ENCODE assay signal across 8 cellular contexts in genomic region chr1:54407957-54408700, GRCh38. TPM values are rescaled to one million over a fixed set of nuclear protein-coding genes. Genes with fewer than 3 reads are reported as not detected.
DNase-seq lines count a peak whose midpoint lies in the region; ATAC-seq, FAIRE-seq and TF ChIP-seq lines count a peak whose summit lies in the region.

No MANE protein-coding gene starts in this region.

- H3K79me2 ChIP-seq in KMS-11 (ENCODE audit: insufficient read depth, low read depth) (peaks cover 12% of the 10 kb centered on the region; the same call in 1 of the 2 replicates), keratinocyte (ENCODE audit: control insufficient read depth, insufficient read depth, low read length) (peaks cover 2% of the 10 kb centered on the region)

- POLR2A ChIA-PET in Caco-2 (lab: Charles Lee): interaction anchor here (1.0 kb wide), 1 partner anchor 25 kb away, joined by 6 read pairs; no protein-coding TSS in a partner anchor

- DNase-seq in Caco-2: no peak
- peak; percentile 49 for DNase-seq in amniotic stem cell (lab: John Stamatoyannopoulos, UW)
- DNase-seq in keratinocyte (ENCODE audit: low read depth, low spot score): peak; percentile 28
- no peak for DNase-seq in stimulated activated naive B cell treated with anti-CD40 and anti-IgM and Interleukin-4, amounts not matched to agents 10 μg/mL and 1 μg/mL and 100 μg/mL, for 72 hours

- H3K4me3 Mint-ChIP-seq in Caco-2 (ENCODE audit: unreplicated experiment): peak overlapping the region; percentile 79
- H3K4me3 Mint-ChIP-seq in stimulated activated naive B cell treated with anti-CD40 and anti-IgM and Interleukin-4, amounts not matched to agents 10 μg/mL and 1 μg/mL and 100 μg/mL, for 72 hours: peak overlapping the region in 1 of 2 donors; percentile 89

- H3K9ac ChIP-seq in KMS-11: peak overlapping the region; percentile 66; the same call in 1 of the 2 replicates
- H3K9ac ChIP-seq in keratinocyte (ENCODE audit: control insufficient read depth, extremely low read depth, insufficient read depth, low read length): peak overlapping the region; percentile 25

- intact Hi-C loops in Caco-2 (cut with micrococcal nuclease; ENCODE audit: unreplicated experiment): loop anchor here (1.0 to 10.0 kb wide), 4 partner anchors 21 to 283 kb away; no protein-coding TSS in a partner anchor

- peaks cover 30% of the 10 kb centered on the region for H3K4me1 Mint-ChIP-seq in Caco-2 (ENCODE audit: low read depth, unreplicated experiment)
- peaks cover 37 to 50% of the 10 kb centered on the region in 2 donors for H3K4me1 Mint-ChIP-seq in stimulated activated naive B cell treated with anti-CD40 and anti-IgM and Interleukin-4, amounts not matched to agents 10 μg/mL and 1 μg/mL and 100 μg/mL, for 72 hours

- BruUV-seq in Caco-2 (replicated peaks; lab: Mats Ljungman, UMichigan): no TSS peak

- dilution Hi-C loops in keratinocyte (cut with MboI; ENCODE audit: extremely low pct_ligation_motif_present, low sequenced_read_pairs): no loop called here

- H3K9me3 Mint-ChIP-seq in Caco-2 (ENCODE audit: unreplicated experiment): no peaks in the 10 kb centered on the region
- no peaks in the 10 kb centered on the region for H3K9me3 Mint-ChIP-seq in stimulated activated naive B cell treated with anti-CD40 and anti-IgM and Interleukin-4, amounts not matched to agents 10 μg/mL and 1 μg/mL and 100 μg/mL, for 72 hours

- peak overlapping the region; percentile 53 for H2AFZ ChIP-seq in KMS-11 (ENCODE audit: low read depth)
- peak overlapping the region; percentile 27 for H2AFZ ChIP-seq in keratinocyte (ENCODE audit: control insufficient read depth, low read length)

- peak overlapping the region; percentile 11 for H3K27ac Mint-ChIP-seq in Caco-2 (ENCODE audit: unreplicated experiment)
- H3K27ac Mint-ChIP-seq in stimulated activated naive B cell treated with anti-CD40 and anti-IgM and Interleukin-4, amounts not matched to agents 10 μg/mL and 1 μg/mL and 100 μg/mL, for 72 hours: peak overlapping the region; percentile 56

- no peak overlapping the region for H3K4me3 ChIP-seq in Caco-2 (ENCODE audit: low read depth, low read length)
- H3K4me3 ChIP-seq in KMS-11 (IDR thresholded peaks at IDR 0.05; ENCODE audit: insufficient read depth, low read depth, low read length): no peak overlapping the region
- H3K4me3 ChIP-seq in keratinocyte (ENCODE audit: control insufficient read depth in 2 of 3, extremely low read depth in 1 of 3, insufficient read depth in 2 of 3, low read depth in 1 of 3, low read length in 3 of 3): no peak overlapping the region

- H3K27me3 ChIP-seq in Caco-2 (replicated peaks; ENCODE audit: control insufficient read depth, insufficient read depth, low read length) (no peaks in the 10 kb centered on the region), KMS-11 (ENCODE audit: insufficient read depth, low read depth) (no peaks in the 10 kb centered on the region), keratinocyte (ENCODE audit: control insufficient read depth, extremely low read depth, insufficient read depth, low read length) (no peaks in the 10 kb centered on the region)

- no peaks in the 10 kb centered on the region for H3K9me1 ChIP-seq in keratinocyte (ENCODE audit: control insufficient read depth, extremely low read depth, insufficient read depth, low read length)

- no peaks in the 10 kb centered on the region for H3K36me3 ChIP-seq in Caco-2 (ENCODE audit: control insufficient read depth, insufficient read depth, low read length)
- H3K36me3 ChIP-seq in KMS-11 (ENCODE audit: insufficient read depth): no peaks in the 10 kb centered on the region
- no peaks in the 10 kb centered on the region for H3K36me3 ChIP-seq in keratinocyte (ENCODE audit: control insufficient read depth in 2 of 2, extremely low read depth in 1 of 2, insufficient read depth in 2 of 2, low read length in 2 of 2)

- ATAC-seq in stimulated activated naive B cell treated with anti-CD40 and anti-IgM and Interleukin-4, amounts not matched to agents 10 μg/mL and 1 μg/mL and 100 μg/mL, for 72 hours (replicated peaks): no peak
- ATAC-seq in HG02678 (IDR thresholded peaks at IDR 0.05; ENCODE audit: unreplicated experiment) (no peak), HG03439 (IDR thresholded peaks at IDR 0.05; ENCODE audit: unreplicated experiment) (no peak), GM21529 (IDR thresholded peaks at IDR 0.05; ENCODE audit: unreplicated experiment) (no peak)

- peaks cover 28% of the 10 kb centered on the region for H3K4me1 ChIP-seq in Caco-2
- peaks cover 38% of the 10 kb centered on the region for H3K4me1 ChIP-seq in KMS-11 (ENCODE audit: low read depth, poor library complexity, severe bottlenecking)
- H3K4me1 ChIP-seq in keratinocyte (ENCODE audit: control insufficient read depth, extremely low read depth, insufficient read depth, low read length): peaks cover 37% of the 10 kb centered on the region

- H3K9me3 ChIP-seq in Caco-2 (no peaks in the 10 kb centered on the region), keratinocyte (ENCODE audit: control insufficient read depth, low read depth, low read length) (no peaks in the 10 kb centered on the region)

- TF ChIP-seq CTCF in Caco-2 (IDR thresholded peaks at IDR 0.05; ENCODE audit: insufficient read depth in 1 of 2, low read depth in 1 of 2, low read length in 1 of 2, severe bottlenecking in 1 of 2, unreplicated experiment in 1 of 2) (no peak), KMS-11 (conservative IDR thresholded peaks at IDR 0.05; ENCODE audit: low read depth, low read length) (no peak), keratinocyte (optimal IDR thresholded peaks at IDR 0.05 in 1 of 3, IDR thresholded peaks at IDR 0.05 in 1 of 3, conservative IDR thresholded peaks at IDR 0.05 in 1 of 3; ENCODE audit: extremely low read depth in 1 of 3, insufficient read depth in 2 of 3, low read length in 3 of 3) (no peak)

- peaks cover 4% of the 10 kb centered on the region for H3K36me3 Mint-ChIP-seq in Caco-2 (ENCODE audit: insufficient read depth, unreplicated experiment)
- H3K36me3 Mint-ChIP-seq in stimulated activated naive B cell treated with anti-CD40 and anti-IgM and Interleukin-4, amounts not matched to agents 10 μg/mL and 1 μg/mL and 100 μg/mL, for 72 hours: peaks cover 0 to 4% of the 10 kb centered on the region in 2 donors

- CTCF ChIA-PET in Caco-2 (lab: Charles Lee): interaction anchor here (0.7 to 2.3 kb wide), 2 partner anchors 81 kb away, joined by 5 to 36 read pairs; no protein-coding TSS in a partner anchor

- H3K27ac ChIP-seq in KMS-11 (peak overlapping the region; percentile 73), keratinocyte (ENCODE audit: control insufficient read depth, insufficient read depth, low read length) (peak overlapping the region; percentile 69)

- FAIRE-seq in keratinocyte (lab: Jason Lieb, UNC): peak; percentile 84

- H3K4me2 ChIP-seq in KMS-11 (peak overlapping the region; percentile 91), keratinocyte (ENCODE audit: control insufficient read depth, extremely low read depth, insufficient read depth, low read depth, low read length) (peak overlapping the region; percentile 97)

- H3K27me3 Mint-ChIP-seq in Caco-2 (ENCODE audit: insufficient read depth, unreplicated experiment): no peaks in the 10 kb centered on the region
- no peaks in the 10 kb centered on the region for H3K27me3 Mint-ChIP-seq in stimulated activated naive B cell treated with anti-CD40 and anti-IgM and Interleukin-4, amounts not matched to agents 10 μg/mL and 1 μg/mL and 100 μg/mL, for 72 hours

- H4K20me1 ChIP-seq in KMS-11 (ENCODE audit: insufficient read depth) (no peaks in the 10 kb centered on the region; the same call in 1 of the 2 replicates), keratinocyte (ENCODE audit: control insufficient read depth, extremely low read depth, insufficient read depth, low read length) (no peaks in the 10 kb centered on the region)

RNA-seq across cellular contexts. Expression of gene SSBP3, which starts 1.9 kb away (rescaled TPM):
- total RNA-seq in Caco-2 (2022): 40.6 and 42.1 TPM in 2 replicates
- 9.4 to 24.7 TPM (median 16.9 TPM) in 3 replicates for polyA plus RNA-seq in keratinocyte
- 11.6 TPM for polyA plus RNA-seq in keratinocyte (2011; ENCODE audit: low read depth)
- 14.3 and 20.5 TPM in 2 replicates for polyA plus RNA-seq in keratinocyte (2011; cell fraction: cytosol; rRNA removed)
- 17.7 and 22.1 TPM in 2 replicates for polyA plus RNA-seq in keratinocyte (2011; cell fraction: nucleus; rRNA removed)
- 16.3 and 25.9 TPM in 2 replicates for polyA plus RNA-seq in keratinocyte (2012; ENCODE audit: low replicate concordance)
- 7.6 to 28.1 TPM (median 13.1 TPM) in 3 replicates for polyA minus RNA-seq in keratinocyte
- 16.7 TPM for polyA minus RNA-seq in keratinocyte (2011; cell fraction: cytosol; rRNA and poly(A)+ RNA removed)
- polyA minus RNA-seq in keratinocyte (2011; cell fraction: nucleus; rRNA and poly(A)+ RNA removed): 5.7 and 7.1 TPM in 2 replicates

Comparison
In these comparisons a context has a peak if more than half of its experiments do, and no peak if none do; other contexts are left out.
1. DNase-seq: peak in amniotic stem cell (single experiment) and keratinocyte (single experiment); none in Caco-2 (0 of 2) and stimulated activated naive B cell treated with anti-CD40 and anti-IgM and Interleukin-4, amounts not matched to agents 10 μg/mL and 1 μg/mL and 100 μg/mL, for 72 hours (single experiment).